ENCODE assay signal across 8 cellular contexts in genomic region chr12:95623554-95624170, GRCh38.
A peak's percentile ranks its signal among the peaks of the same experiment; 100 is the strongest.
DNase-seq lines count a peak whose midpoint lies in the region; ATAC-seq lines count a peak whose summit lies in the region.

No MANE protein-coding gene starts in this region.

- no peaks in the 10 kb centered on the region for H3K9me3 ChIP-seq in SJCRH30 (replicated peaks)

- no peaks in the 10 kb centered on the region for H3K4me1 Mint-ChIP-seq in stimulated activated effector memory CD8-positive, alpha-beta T cell treated with anti-CD3 and anti-CD28 coated beads, Interleukin-12 subunit alpha, Interleukin-12 subunit beta, amount 100 ng/mL, for 72 hours

- no peaks in the 10 kb centered on the region for H3K36me3 ChIP-seq in SJCRH30

- H3K9me3 Mint-ChIP-seq in stimulated activated effector memory CD8-positive, alpha-beta T cell treated with anti-CD3 and anti-CD28 coated beads, Interleukin-12 subunit alpha, Interleukin-12 subunit beta, amount 100 ng/mL, for 72 hours, result no peaks in the 10 kb centered on the region

- H3K27ac ChIP-seq in SJCRH30, result no peak overlapping the region

- DNase-seq in D341Med (ENCODE audit: low spot score), result peak; percentile 84
- DNase-seq in HCEC 1CT, result peak; percentile 85
- peak; percentile 56 to 84 for DNase-seq in SJCRH30
- peak; percentile 62 for DNase-seq in cerebellar cortex (ENCODE audit: low spot score)
- DNase-seq in left kidney (ENCODE audit: low read depth, low spot score), result peak; percentile 88
- DNase-seq in stimulated activated effector memory CD8-positive, alpha-beta T cell treated with anti-CD3 and anti-CD28 coated beads, Interleukin-12 subunit alpha, Interleukin-12 subunit beta, amount 100 ng/mL, for 72 hours (ENCODE audit: low spot score in 2 of 2), result peak; percentile 10 to 51

- H3K27me3 ChIP-seq in SJCRH30, result no peaks in the 10 kb centered on the region

- H3K36me3 Mint-ChIP-seq in stimulated activated effector memory CD8-positive, alpha-beta T cell treated with anti-CD3 and anti-CD28 coated beads, Interleukin-12 subunit alpha, Interleukin-12 subunit beta, amount 100 ng/mL, for 72 hours, result no peaks in the 10 kb centered on the region

- peak; percentile 55 for ATAC-seq in stimulated activated effector memory CD8-positive, alpha-beta T cell treated with anti-CD3 and anti-CD28 coated beads, Interleukin-12 subunit alpha, Interleukin-12 subunit beta, amount 100 ng/mL, for 72 hours
- ATAC-seq in GM21723 (IDR thresholded peaks at IDR 0.05; ENCODE audit: unreplicated experiment) (no peak), HG03565 (IDR thresholded peaks at IDR 0.05; ENCODE audit: unreplicated experiment) (no peak)

- no peak overlapping the region for H3K27ac Mint-ChIP-seq in stimulated activated effector memory CD8-positive, alpha-beta T cell treated with anti-CD3 and anti-CD28 coated beads, Interleukin-12 subunit alpha, Interleukin-12 subunit beta, amount 100 ng/mL, for 72 hours

- H3K4me3 ChIP-seq in SJCRH30, result no peak overlapping the region

- H3K4me1 ChIP-seq in SJCRH30, result no peaks in the 10 kb centered on the region

- no peak overlapping the region for H3K4me3 Mint-ChIP-seq in stimulated activated effector memory CD8-positive, alpha-beta T cell treated with anti-CD3 and anti-CD28 coated beads, Interleukin-12 subunit alpha, Interleukin-12 subunit beta, amount 100 ng/mL, for 72 hours

Comparison
In these comparisons a context has a peak if more than half of its experiments do, and no peak if none do; other contexts are left out.
1. DNase-seq: peak in every context shown above with its lines; median percentile 88 in left kidney; 85 in HCEC 1CT; 84 in D341Med; 70 in SJCRH30; 62 in cerebellar cortex; 30 in stimulated activated effector memory CD8-positive, alpha-beta T cell treated with anti-CD3 and anti-CD28 coated beads, Interleukin-12 subunit alpha, Interleukin-12 subunit beta, amount 100 ng/mL, for 72 hours.